In genomic region chr2:189528617-189529016, GRCh38 we compare ENCODE assay signal across 23 cellular contexts. TPM values are rescaled to one million over a fixed set of nuclear protein-coding genes. Genes with fewer than 3 reads are reported as not detected.
DNase-seq lines count a peak whose midpoint lies in the region; ATAC-seq lines count a peak whose summit lies in the region.
"Had no signal": no experiment of that assay in that cellular context is flagged by ENCODE, and none has a peak within 500 bp of the region (broad histone marks: within the 10 kb centered on the region; RNA-seq: fewer than 3 reads in every experiment).

No MANE protein-coding gene starts in this region.

- DNase-seq in right cardiac atrium, result no peak
- DNase-seq in Right ventricle myocardium superior, result no peak
- no peak for DNase-seq in SK-N-MC (ENCODE audit: low read depth, low spot score)
- peak; percentile 1 to 44 for DNase-seq in lung microvascular endothelial cell (ENCODE audit: low read depth in 2 of 2)
- DNase-seq in activated CD4-positive, alpha-beta T cell treated with anti-CD3 and anti-CD28 coated beads for 48 hours, result no peak
- DNase-seq: ACHN; BE2C; C1 segment of cervical spinal cord; CD4-positive, CD25-positive, alpha-beta regulatory T cell; CD8-positive, alpha-beta memory T cell; COR-L47; DMS 273 treated with DMSO at 0.1 percent for 48 hours; DMS53; DND-41; EL; GOT3; H7; HFFc6; IMR-90 had no signal

- no peaks in the 10 kb centered on the region for H3K4me1 ChIP-seq in right cardiac atrium (ENCODE audit: control insufficient read depth, insufficient read depth, low read length)
- H3K4me1 ChIP-seq: BE2C had no signal

- no peaks in the 10 kb centered on the region for H3K9me3 ChIP-seq in right cardiac atrium (ENCODE audit: control insufficient read depth, low read length)
- no peaks in the 10 kb centered on the region for H3K9me3 ChIP-seq in SK-N-MC (ENCODE audit: low read depth, low read length)
- H3K9me3 ChIP-seq: BE2C had no signal

- H3K4me3 ChIP-seq in right cardiac atrium (ENCODE audit: low read length), result no peak overlapping the region
- H3K4me3 ChIP-seq in SK-N-MC, result peak overlapping the region; percentile 46; the same call in 1 of the 2 replicates
- H3K4me3 ChIP-seq: GM12878 had no signal

- intact Hi-C loops in right cardiac atrium (cut with DNase I) (no loop called here), Right ventricle myocardium superior (cut with DNase I) (no loop called here)

- 85% methylated on average over 3 of the region's 3 CpGs for WGBS in right cardiac atrium

- H3K27me3 ChIP-seq in right cardiac atrium (ENCODE audit: control insufficient read depth, insufficient read depth), result no peaks in the 10 kb centered on the region
- H3K27me3 ChIP-seq: BE2C had no signal

- ATAC-seq in right cardiac atrium (peak; percentile 41 to 76), Right ventricle myocardium superior (ENCODE audit: poor library complexity) (no peak), GM21717 (IDR thresholded peaks at IDR 0.05; ENCODE audit: unreplicated experiment) (no peak), GM21737 (IDR thresholded peaks at IDR 0.05; ENCODE audit: unreplicated experiment) (no peak)
- ATAC-seq: HCT116 had no signal

- no peak overlapping the region for H3K27ac ChIP-seq in right cardiac atrium (ENCODE audit: low read length)
- H3K27ac ChIP-seq in SK-N-MC, result peak overlapping the region; percentile 95

- H3K36me3 ChIP-seq in SK-N-MC (ENCODE audit: insufficient read depth, low read length), result no peaks in the 10 kb centered on the region
- H3K36me3 ChIP-seq: BE2C had no signal

- no peak overlapping the region for H3K9ac ChIP-seq in SK-N-MC (ENCODE audit: insufficient read length)

RNA-seq across cellular contexts. Expression of gene SLC40A1, which starts 52.0 kb away (rescaled TPM):
- total RNA-seq in right cardiac atrium (10 to 100 TPM; 50.5 to 86.9 (median 73.9) TPM), Right ventricle myocardium superior (48.2 TPM), lung microvascular endothelial cell (100 and 283 TPM in 2 replicates)
- polyA plus RNA-seq in right cardiac atrium, result 32.2 TPM
- total RNA-seq: HFFc6 had no signal

Comparison
In these comparisons a context has a peak if more than half of its experiments do, and no peak if none do; other contexts are left out.
1. ATAC-seq: peak in right cardiac atrium (2 of 2); none in Right ventricle myocardium superior (single experiment), GM21717 (single experiment) and GM21737 (single experiment).
2. DNase-seq: peak in lung microvascular endothelial cell (2 of 2); none in right cardiac atrium (0 of 3), Right ventricle myocardium superior (single experiment), SK-N-MC (single experiment) and activated CD4-positive, alpha-beta T cell treated with anti-CD3 and anti-CD28 coated beads for 48 hours (single experiment).